1 cellular context compared by ENCODE assay signal in the genomic region with DNA sequence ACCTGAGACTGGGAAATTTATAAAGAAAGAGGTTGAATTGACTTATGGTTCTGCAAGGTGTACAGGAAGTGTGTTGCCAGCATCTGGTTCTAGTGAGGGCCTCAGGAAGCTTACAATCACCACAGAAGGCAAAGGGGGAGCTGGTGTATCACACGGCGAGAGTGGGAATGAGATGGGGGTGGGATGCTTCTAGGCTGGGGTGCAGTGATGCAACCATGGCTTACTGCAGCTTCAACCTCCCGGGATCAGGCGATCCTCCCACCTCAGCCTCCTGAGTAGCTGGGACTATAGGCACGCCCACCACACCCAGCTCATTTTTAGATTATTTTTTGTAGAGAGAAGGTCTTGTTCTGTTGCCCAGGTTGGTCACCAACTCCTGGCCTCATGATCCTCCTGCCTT.
TF ChIP-seq lines count a peak whose summit lies in the region.

No MANE protein-coding gene starts in this region.

TF ChIP-seq in GM23338, 12 proteins besides CTCF, POLR2A, EP300 and RAD21 (continued from another document):
- TF ChIP-seq, protein P1, sequence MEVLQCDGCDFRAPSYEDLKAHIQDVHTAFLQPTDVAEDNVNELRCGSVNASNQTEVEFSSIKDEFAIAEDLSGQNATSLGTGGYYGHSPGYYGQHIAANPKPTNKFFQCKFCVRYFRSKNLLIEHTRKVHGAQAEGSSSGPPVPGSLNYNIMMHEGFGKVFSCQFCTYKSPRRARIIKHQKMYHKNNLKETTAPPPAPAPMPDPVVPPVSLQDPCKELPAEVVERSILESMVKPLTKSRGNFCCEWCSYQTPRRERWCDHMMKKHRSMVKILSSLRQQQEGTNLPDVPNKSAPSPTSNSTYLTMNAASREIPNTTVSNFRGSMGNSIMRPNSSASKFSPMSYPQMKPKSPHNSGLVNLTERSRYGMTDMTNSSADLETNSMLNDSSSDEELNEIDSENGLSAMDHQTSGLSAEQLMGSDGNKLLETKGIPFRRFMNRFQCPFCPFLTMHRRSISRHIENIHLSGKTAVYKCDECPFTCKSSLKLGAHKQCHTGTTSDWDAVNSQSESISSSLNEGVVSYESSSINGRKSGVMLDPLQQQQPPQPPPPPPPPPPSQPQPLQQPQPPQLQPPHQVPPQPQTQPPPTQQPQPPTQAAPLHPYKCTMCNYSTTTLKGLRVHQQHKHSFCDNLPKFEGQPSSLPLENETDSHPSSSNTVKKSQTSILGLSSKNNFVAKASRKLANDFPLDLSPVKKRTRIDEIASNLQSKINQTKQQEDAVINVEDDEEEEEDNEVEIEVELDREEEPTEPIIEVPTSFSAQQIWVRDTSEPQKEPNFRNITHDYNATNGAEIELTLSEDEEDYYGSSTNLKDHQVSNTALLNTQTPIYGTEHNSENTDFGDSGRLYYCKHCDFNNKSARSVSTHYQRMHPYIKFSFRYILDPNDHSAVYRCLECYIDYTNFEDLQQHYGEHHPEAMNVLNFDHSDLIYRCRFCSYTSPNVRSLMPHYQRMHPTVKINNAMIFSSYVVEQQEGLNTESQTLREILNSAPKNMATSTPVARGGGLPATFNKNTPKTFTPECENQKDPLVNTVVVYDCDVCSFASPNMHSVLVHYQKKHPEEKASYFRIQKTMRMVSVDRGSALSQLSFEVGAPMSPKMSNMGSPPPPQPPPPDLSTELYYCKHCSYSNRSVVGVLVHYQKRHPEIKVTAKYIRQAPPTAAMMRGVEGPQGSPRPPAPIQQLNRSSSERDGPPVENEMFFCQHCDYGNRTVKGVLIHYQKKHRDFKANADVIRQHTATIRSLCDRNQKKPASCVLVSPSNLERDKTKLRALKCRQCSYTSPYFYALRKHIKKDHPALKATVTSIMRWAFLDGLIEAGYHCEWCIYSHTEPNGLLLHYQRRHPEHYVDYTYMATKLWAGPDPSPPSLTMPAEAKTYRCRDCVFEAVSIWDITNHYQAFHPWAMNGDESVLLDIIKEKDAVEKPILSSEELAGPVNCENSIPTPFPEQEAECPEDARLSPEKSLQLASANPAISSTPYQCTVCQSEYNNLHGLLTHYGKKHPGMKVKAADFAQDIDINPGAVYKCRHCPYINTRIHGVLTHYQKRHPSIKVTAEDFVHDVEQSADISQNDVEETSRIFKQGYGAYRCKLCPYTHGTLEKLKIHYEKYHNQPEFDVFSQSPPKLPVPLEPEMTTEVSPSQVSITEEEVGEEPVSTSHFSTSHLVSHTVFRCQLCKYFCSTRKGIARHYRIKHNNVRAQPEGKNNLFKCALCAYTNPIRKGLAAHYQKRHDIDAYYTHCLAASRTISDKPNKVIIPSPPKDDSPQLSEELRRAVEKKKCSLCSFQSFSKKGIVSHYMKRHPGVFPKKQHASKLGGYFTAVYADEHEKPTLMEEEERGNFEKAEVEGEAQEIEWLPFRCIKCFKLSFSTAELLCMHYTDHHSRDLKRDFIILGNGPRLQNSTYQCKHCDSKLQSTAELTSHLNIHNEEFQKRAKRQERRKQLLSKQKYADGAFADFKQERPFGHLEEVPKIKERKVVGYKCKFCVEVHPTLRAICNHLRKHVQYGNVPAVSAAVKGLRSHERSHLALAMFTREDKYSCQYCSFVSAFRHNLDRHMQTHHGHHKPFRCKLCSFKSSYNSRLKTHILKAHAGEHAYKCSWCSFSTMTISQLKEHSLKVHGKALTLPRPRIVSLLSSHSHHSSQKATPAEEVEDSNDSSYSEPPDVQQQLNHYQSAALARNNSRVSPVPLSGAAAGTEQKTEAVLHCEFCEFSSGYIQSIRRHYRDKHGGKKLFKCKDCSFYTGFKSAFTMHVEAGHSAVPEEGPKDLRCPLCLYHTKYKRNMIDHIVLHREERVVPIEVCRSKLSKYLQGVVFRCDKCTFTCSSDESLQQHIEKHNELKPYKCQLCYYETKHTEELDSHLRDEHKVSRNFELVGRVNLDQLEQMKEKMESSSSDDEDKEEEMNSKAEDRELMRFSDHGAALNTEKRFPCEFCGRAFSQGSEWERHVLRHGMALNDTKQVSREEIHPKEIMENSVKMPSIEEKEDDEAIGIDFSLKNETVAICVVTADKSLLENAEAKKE (CRISPR knock-in tag; IDR thresholded peaks at IDR 0.05): no peak
- TF ChIP-seq ZNF331 (CRISPR knock-in tag; IDR thresholded peaks at IDR 0.05; ENCODE audit: low read depth) (no peak), POLR2AphosphoS5 (IDR thresholded peaks at IDR 0.05; ENCODE audit: low read depth) (no peak), ZNF114 (CRISPR knock-in tag; IDR thresholded peaks at IDR 0.05) (no peak), EZH2phosphoT487 (IDR thresholded peaks at IDR 0.05; ENCODE audit: unreplicated experiment) (no peak), JUNB (IDR thresholded peaks at IDR 0.05; ENCODE audit: unreplicated experiment) (no peak), STAT1 (IDR thresholded peaks at IDR 0.05; ENCODE audit: unreplicated experiment) (no peak)
